In the genomic region with DNA sequence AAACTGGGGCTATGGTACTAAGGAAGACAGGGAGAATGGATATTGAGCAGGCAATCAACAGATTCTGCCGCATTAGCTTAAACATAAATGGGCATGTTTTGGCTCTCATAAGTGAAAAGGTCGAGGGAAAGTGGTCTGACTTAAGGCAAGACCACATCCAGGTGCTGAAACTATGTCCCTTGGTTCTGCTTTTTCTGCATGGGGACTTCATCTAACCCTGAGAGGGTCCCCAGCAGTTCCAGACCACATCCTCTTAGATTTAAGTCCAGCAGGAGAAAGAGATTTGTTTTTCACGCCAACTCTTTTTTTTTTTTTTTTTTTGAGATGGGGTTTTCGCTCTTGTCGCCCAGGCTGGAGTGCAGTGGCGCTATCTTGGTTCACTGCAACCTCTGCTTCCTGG, we compare ENCODE assay signal across 28 cellular contexts.
"Had no signal": no experiment of that assay in that cellular context is flagged by ENCODE, and none has a peak within 500 bp of the region (broad histone marks: within the 10 kb centered on the region; RNA-seq: fewer than 3 reads in every experiment).

No MANE protein-coding gene starts in this region.

- ATAC-seq: activated CD4-positive, alpha-beta T cell treated with anti-CD3 and anti-CD28 coated beads for 36 hours; activated T-cell treated with anti-CD3 and anti-CD28 coated beads, Interleukin-2, amount 50 U/mL, for 72 hours; body of pancreas; gastrocnemius medialis; mucosa of descending colon; natural killer cell treated with Interleukin-12 subunit alpha and Interleukin-12 subunit beta and Interleukin-15 and Interleukin-18, amount 100 ng/mL, for 72 hours; right cardiac atrium; stimulated activated naive CD8-positive, alpha-beta T cell treated with anti-CD3 and anti-CD28 coated beads, Interleukin-15, Interleukin-2, amounts not matched to agents 100 U/mL and 50 U/mL, for 24 hours had no signal

- H3K27ac ChIP-seq: adrenal gland, body of pancreas, cardiac muscle cell, colonic mucosa, gastrocnemius medialis, left ventricle myocardium inferior, testis, transverse colon, uterus had no signal

- FAIRE-seq: islet of Langerhans had no signal

- H3K27me3 ChIP-seq: adrenal gland, body of pancreas, cardiac muscle cell, colonic mucosa, gastrocnemius medialis, testis, transverse colon, uterus had no signal

- DNase-seq: activated CD4-positive, alpha-beta T cell treated with anti-CD3 and anti-CD28 coated beads for 36 hours; activated CD4-positive, CD25-positive, alpha-beta regulatory T cell; activated effector memory CD4-positive, alpha-beta T cell treated with Interleukin-2 at 50 U/mL for 16 hours; activated naive CD4-positive, alpha-beta T cell treated with Interleukin-2 at 50 U/mL for 16 hours; activated naive CD8-positive, alpha-beta T cell treated with anti-CD3 and anti-CD28 coated beads for 36 hours; activated T-cell treated with anti-CD3 and anti-CD28 coated beads for 4 hours; activated T-cell treated with anti-CD3 and anti-CD28 coated beads, Interleukin-2, amount 50 U/mL, for 72 hours; adrenal gland; aorta; body of pancreas; cerebellar nuclear complex; colonic mucosa; effector memory CD4-positive, alpha-beta T cell; gastrocnemius medialis; glutamatergic neuron; left ventricle myocardium inferior; mucosa of descending colon; stimulated activated CD4-positive, alpha-beta T cell treated with anti-CD3 and anti-CD28 coated beads, Interleukin-15, amount 100 ng/mL, for 24 hours; stimulated activated CD4-positive, alpha-beta T cell treated with anti-CD3 and anti-CD28 coated beads, Interleukin-2, amount 100 ng/mL, for 24 hours; stimulated activated naive CD8-positive, alpha-beta T cell treated with anti-CD3 and anti-CD28 coated beads, Interleukin-15, Interleukin-2, amounts not matched to agents 100 U/mL and 50 U/mL, for 24 hours; testis; transverse colon; uterus had no signal

- H3K4me3 ChIP-seq: adrenal gland, body of pancreas, cardiac muscle cell, colonic mucosa, gastrocnemius medialis, left ventricle myocardium inferior, lung, mucosa of descending colon, testis, transverse colon, uterus had no signal

- H3K36me3 ChIP-seq: colonic mucosa, uterus had no signal
